ENCODE assay signal across 1 cellular context in the genomic region with DNA sequence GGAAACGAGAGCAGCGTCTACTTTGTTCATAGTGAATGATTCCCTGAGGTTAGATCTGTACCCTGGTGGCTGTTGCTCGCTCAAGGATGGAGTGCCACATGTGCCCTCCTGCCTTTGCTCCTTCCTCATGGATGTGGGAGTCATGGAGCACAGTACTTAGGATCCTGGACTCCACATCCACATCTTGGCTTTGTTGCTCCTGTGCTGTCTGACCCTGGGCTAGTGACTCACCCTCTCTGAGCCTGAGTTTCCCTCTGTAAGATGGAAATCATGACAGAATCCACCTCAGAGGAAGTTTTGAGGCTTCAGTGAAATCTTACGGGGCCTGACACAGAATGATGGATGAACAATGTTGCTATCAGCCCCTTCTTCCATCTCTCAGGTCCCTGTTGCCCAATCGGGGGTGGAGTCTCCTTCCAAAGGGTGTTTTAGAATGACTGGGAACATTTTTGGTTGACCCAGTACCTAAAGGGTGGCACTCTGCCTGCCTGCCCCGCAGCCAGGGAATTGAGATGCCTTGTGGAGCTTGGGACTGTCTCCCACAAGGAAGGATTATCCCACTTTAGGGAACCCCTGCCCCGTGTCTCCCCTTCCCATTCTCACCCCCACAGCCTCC.
TF ChIP-seq lines count a peak whose summit lies in the region.

No MANE protein-coding gene starts in this region.

TF ChIP-seq in HEK293, 187 proteins besides CTCF, POLR2A, EP300 and RAD21:
- TF ChIP-seq ZNF768 (tag by site-specific recombination; IDR thresholded peaks at IDR 0.05): 0 out of 2 replicates have a peak, but pooled peaks have one; percentile 63
- TF ChIP-seq, protein P1, sequence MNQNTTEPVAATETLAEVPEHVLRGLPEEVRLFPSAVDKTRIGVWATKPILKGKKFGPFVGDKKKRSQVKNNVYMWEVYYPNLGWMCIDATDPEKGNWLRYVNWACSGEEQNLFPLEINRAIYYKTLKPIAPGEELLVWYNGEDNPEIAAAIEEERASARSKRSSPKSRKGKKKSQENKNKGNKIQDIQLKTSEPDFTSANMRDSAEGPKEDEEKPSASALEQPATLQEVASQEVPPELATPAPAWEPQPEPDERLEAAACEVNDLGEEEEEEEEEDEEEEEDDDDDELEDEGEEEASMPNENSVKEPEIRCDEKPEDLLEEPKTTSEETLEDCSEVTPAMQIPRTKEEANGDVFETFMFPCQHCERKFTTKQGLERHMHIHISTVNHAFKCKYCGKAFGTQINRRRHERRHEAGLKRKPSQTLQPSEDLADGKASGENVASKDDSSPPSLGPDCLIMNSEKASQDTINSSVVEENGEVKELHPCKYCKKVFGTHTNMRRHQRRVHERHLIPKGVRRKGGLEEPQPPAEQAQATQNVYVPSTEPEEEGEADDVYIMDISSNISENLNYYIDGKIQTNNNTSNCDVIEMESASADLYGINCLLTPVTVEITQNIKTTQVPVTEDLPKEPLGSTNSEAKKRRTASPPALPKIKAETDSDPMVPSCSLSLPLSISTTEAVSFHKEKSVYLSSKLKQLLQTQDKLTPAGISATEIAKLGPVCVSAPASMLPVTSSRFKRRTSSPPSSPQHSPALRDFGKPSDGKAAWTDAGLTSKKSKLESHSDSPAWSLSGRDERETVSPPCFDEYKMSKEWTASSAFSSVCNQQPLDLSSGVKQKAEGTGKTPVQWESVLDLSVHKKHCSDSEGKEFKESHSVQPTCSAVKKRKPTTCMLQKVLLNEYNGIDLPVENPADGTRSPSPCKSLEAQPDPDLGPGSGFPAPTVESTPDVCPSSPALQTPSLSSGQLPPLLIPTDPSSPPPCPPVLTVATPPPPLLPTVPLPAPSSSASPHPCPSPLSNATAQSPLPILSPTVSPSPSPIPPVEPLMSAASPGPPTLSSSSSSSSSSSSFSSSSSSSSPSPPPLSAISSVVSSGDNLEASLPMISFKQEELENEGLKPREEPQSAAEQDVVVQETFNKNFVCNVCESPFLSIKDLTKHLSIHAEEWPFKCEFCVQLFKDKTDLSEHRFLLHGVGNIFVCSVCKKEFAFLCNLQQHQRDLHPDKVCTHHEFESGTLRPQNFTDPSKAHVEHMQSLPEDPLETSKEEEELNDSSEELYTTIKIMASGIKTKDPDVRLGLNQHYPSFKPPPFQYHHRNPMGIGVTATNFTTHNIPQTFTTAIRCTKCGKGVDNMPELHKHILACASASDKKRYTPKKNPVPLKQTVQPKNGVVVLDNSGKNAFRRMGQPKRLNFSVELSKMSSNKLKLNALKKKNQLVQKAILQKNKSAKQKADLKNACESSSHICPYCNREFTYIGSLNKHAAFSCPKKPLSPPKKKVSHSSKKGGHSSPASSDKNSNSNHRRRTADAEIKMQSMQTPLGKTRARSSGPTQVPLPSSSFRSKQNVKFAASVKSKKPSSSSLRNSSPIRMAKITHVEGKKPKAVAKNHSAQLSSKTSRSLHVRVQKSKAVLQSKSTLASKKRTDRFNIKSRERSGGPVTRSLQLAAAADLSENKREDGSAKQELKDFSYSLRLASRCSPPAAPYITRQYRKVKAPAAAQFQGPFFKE (tag by site-specific recombination; IDR thresholded peaks at IDR 0.05; ENCODE audit: borderline replicate concordance): no peak
